19 cellular contexts compared by ENCODE assay signal in genomic region chr5:147072591-147072990, GRCh38.
DNase-seq lines count a peak whose midpoint lies in the region; ATAC-seq lines count a peak whose summit lies in the region.
"Had no signal": no experiment of that assay in that cellular context is flagged by ENCODE, and none has a peak within 500 bp of the region (broad histone marks: within the 10 kb centered on the region; RNA-seq: fewer than 3 reads in every experiment).

No MANE protein-coding gene starts in this region.

- H3K9me3 ChIP-seq in iPS-20b (ENCODE audit: insufficient read depth, low read depth, low read length), result no peaks in the 10 kb centered on the region
- H3K9me3 ChIP-seq: body of pancreas, upper lobe of right lung had no signal

- no peak overlapping the region for H3K4me3 ChIP-seq in iPS-20b (ENCODE audit: low read length)
- H3K4me3 ChIP-seq: body of pancreas, lung, SK-N-MC, upper lobe of right lung had no signal

- no peak overlapping the region for H3K9ac ChIP-seq in iPS-20b (ENCODE audit: low read depth, low read length)

- H3K36me3 ChIP-seq in iPS-20b (ENCODE audit: insufficient read depth, low read depth, low read length), result no peaks in the 10 kb centered on the region
- H3K36me3 ChIP-seq: upper lobe of right lung had no signal

- ATAC-seq in GM21528 (IDR thresholded peaks at IDR 0.05; ENCODE audit: low FRiP score, unreplicated experiment) (no peak), GM18511 (IDR thresholded peaks at IDR 0.05; ENCODE audit: unreplicated experiment) (no peak)
- ATAC-seq: activated CD4-positive, alpha-beta T cell treated with anti-CD3 and anti-CD28 coated beads for 36 hours; body of pancreas had no signal

- DNase-seq in DMS53 treated with DMSO at 0.1 percent for 48 hours (lab: John Stamatoyannopoulos, UW; ENCODE audit: unreplicated experiment) (peak; percentile 84), NCI-H1105 treated with DMSO at 0.1 percent for 48 hours (lab: John Stamatoyannopoulos, UW) (peak; percentile 84), NCI-H510A treated with DMSO at 0.1 percent for 48 hours (lab: John Stamatoyannopoulos, UW) (peak; percentile 31), GDM1 (lab: John Stamatoyannopoulos, UW) (no peak)
- DNase-seq in stimulated activated CD4-positive, alpha-beta T cell treated with anti-CD3 and anti-CD28 coated beads, Interleukin-4, amount 100 ng/mL, for 4 hours, result no peak
- DNase-seq: activated CD4-positive, alpha-beta T cell treated with anti-CD3 and anti-CD28 coated beads for 36 hours; activated CD8-positive, alpha-beta memory T cell treated with anti-CD3 and anti-CD28 coated beads for 24 hours; activated gamma-delta T cell; activated T-cell treated with anti-CD3 and anti-CD28 coated beads, Interleukin-2, amount 50 U/mL, for 1 hour; CD4-positive, alpha-beta memory T cell; glutamatergic neuron; NCI-H1048; upper lobe of right lung had no signal

- peaks cover 11% of the 10 kb centered on the region for H3K4me1 ChIP-seq in iPS-20b (ENCODE audit: insufficient read depth, low read length)
- H3K4me1 ChIP-seq: body of pancreas, upper lobe of right lung had no signal

- peak overlapping the region; percentile 29 for H3K27ac ChIP-seq in iPS-20b (ENCODE audit: low read length)
- H3K27ac ChIP-seq: body of pancreas, SK-N-MC, upper lobe of right lung had no signal

- H3K27me3 ChIP-seq in iPS-20b (ENCODE audit: insufficient read depth, low read length), result no peaks in the 10 kb centered on the region
- H3K27me3 ChIP-seq: body of pancreas, upper lobe of right lung had no signal

Comparison
In these comparisons a context has a peak if more than half of its experiments do, and no peak if none do; other contexts are left out.
1. DNase-seq: peak in DMS53 treated with DMSO at 0.1 percent for 48 hours (single experiment), NCI-H1105 treated with DMSO at 0.1 percent for 48 hours (single experiment) and NCI-H510A treated with DMSO at 0.1 percent for 48 hours (single experiment); none in GDM1 (single experiment) and stimulated activated CD4-positive, alpha-beta T cell treated with anti-CD3 and anti-CD28 coated beads, Interleukin-4, amount 100 ng/mL, for 4 hours (0 of 2).